In the genomic region with DNA sequence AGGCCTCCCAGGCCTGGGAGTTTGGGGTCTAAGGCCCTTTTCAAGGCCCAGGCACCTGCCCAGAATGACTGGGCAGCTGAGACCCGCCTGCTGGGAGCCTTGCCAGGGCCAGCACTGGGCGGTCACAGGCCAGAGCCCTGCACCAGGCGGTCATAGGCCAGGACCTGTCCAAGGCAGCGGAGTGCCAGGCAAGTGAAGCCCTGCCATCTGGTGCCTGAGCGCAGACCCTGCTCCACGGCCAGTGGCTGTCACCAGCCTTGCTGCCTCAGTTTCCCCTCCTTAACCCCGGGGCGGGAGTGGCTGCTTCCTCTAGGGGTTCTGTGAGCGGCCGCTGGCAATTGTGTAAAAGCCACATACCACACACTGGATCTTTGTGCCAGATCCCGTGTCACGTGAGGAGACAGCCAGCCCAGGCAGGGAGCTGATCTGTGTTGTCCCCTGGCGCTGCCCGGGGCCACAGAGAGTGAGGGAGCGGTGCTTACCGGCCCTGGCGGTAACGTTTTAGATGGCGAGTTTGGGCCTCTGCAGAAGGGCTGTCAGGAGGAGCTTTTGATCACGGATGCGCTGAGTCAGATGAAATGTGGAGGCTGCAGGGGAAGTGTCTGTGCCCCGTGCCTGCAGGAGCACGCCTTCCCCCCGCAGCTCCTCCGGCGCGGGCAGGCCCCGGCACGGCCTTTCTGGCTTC, we compare ENCODE assay signal across 11 cellular contexts. TPM values are rescaled to one million over a fixed set of nuclear protein-coding genes. Genes with fewer than 3 reads are reported as not detected.
DNase-seq lines count a peak whose midpoint lies in the region; ATAC-seq and TF ChIP-seq lines count a peak whose summit lies in the region.
"Had no signal": no experiment of that assay in that cellular context is flagged by ENCODE, and none has a peak within 500 bp of the region (broad histone marks: within the 10 kb centered on the region; RNA-seq: fewer than 3 reads in every experiment).

No MANE protein-coding gene starts in this region.

- no peak for TF ChIP-seq CTCF in RWPE2 (IDR thresholded peaks at IDR 0.05; ENCODE audit: poor library complexity, severe bottlenecking)
- TF ChIP-seq CTCF in testis (IDR thresholded peaks at IDR 0.05), result no peak

- H3K4me1 ChIP-seq in RWPE2 (ENCODE audit: insufficient read depth, poor library complexity, severe bottlenecking) (peaks cover 21% of the 10 kb centered on the region), testis (peaks cover 52% of the 10 kb centered on the region)

- TF ChIP-seq POLR2A in erythroblast (IDR thresholded peaks at IDR 0.05; ENCODE audit: low read length) (no peak), testis (IDR thresholded peaks at IDR 0.05) (no peak)

- H3K9me3 ChIP-seq in RWPE2 (ENCODE audit: severe bottlenecking) (no peaks in the 10 kb centered on the region), testis (no peaks in the 10 kb centered on the region)

- intact Hi-C loops in testis (cut with DNase I; ENCODE audit: low total_unique reads), result no loop called here

- DNase-seq in RWPE2 (ENCODE audit: low spot score) (peak; percentile 78), erythroblast (lab: John Stamatoyannopoulos, UW) (peak; percentile 73 to 74), medulla oblongata (ENCODE audit: extremely low spot score) (peak; percentile 29), testis (no peak), SHP77 (lab: John Stamatoyannopoulos, UW) (no peak)
- DNase-seq in activated CD4-positive, alpha-beta T cell treated with anti-CD3 and anti-CD28 coated beads for 1 hour, result no peak
- no peak for DNase-seq in activated CD4-positive, alpha-beta T cell treated with anti-CD3 and anti-CD28 coated beads, Interleukin-2, amount 50 U/mL, for 48 hours
- DNase-seq: activated CD4-positive, alpha-beta T cell treated with anti-CD3 and anti-CD28 coated beads, Interleukin-2, amount 50 U/mL, for 1 hour; activated naive CD8-positive, alpha-beta T cell treated with anti-CD3 and anti-CD28 coated beads, Interleukin-2, amount 50 U/mL, for 24 hours; DMS153 had no signal

- H3K27me3 ChIP-seq in RWPE2 (ENCODE audit: insufficient read depth, poor library complexity, severe bottlenecking) (no peaks in the 10 kb centered on the region), testis (no peaks in the 10 kb centered on the region)

- WGBS in testis, 2 donors, result 75 to 77% methylated on average over 17 to 28 of the region's 29 CpGs

- ATAC-seq in RWPE2 (ENCODE audit: low read depth) (peak; percentile 82), HG02610 (IDR thresholded peaks at IDR 0.05; ENCODE audit: unreplicated experiment) (no peak)
- ATAC-seq: activated naive CD8-positive, alpha-beta T cell treated with anti-CD3 and anti-CD28 coated beads, Interleukin-2, amount 50 U/mL, for 24 hours had no signal

- no peak overlapping the region for H3K4me3 ChIP-seq in RWPE2 (ENCODE audit: severe bottlenecking)
- H3K4me3 ChIP-seq in testis, result no peak overlapping the region

- H3K36me3 ChIP-seq in RWPE2 (ENCODE audit: low read depth) (no peaks in the 10 kb centered on the region), testis (ENCODE audit: low read depth, missing control alignments) (no peaks in the 10 kb centered on the region)

- H3K27ac ChIP-seq in RWPE2 (ENCODE audit: poor library complexity, severe bottlenecking) (peak overlapping the region; percentile 17), testis (peak overlapping the region; percentile 64 to 80)

RNA-seq across cellular contexts. Expression of gene COL18A1, which starts 4.6 kb away (rescaled TPM):
- total RNA-seq in testis, result 100 to 1,000 TPM; 111 to 165 TPM
- 53.2 TPM for polyA plus RNA-seq in testis (ENCODE audit: insufficient read depth, low read depth, low replicate concordance)

Comparison
In these comparisons a context has a peak if more than half of its experiments do, and no peak if none do; other contexts are left out.
1. DNase-seq: peak in RWPE2 (single experiment), erythroblast (2 of 2) and medulla oblongata (single experiment); none in testis (single experiment), activated CD4-positive, alpha-beta T cell treated with anti-CD3 and anti-CD28 coated beads for 1 hour (single experiment), SHP77 (0 of 2) and activated CD4-positive, alpha-beta T cell treated with anti-CD3 and anti-CD28 coated beads, Interleukin-2, amount 50 U/mL, for 48 hours (0 of 2).